Comparison of ENCODE assay signal across 7 cellular contexts in the genomic region with DNA sequence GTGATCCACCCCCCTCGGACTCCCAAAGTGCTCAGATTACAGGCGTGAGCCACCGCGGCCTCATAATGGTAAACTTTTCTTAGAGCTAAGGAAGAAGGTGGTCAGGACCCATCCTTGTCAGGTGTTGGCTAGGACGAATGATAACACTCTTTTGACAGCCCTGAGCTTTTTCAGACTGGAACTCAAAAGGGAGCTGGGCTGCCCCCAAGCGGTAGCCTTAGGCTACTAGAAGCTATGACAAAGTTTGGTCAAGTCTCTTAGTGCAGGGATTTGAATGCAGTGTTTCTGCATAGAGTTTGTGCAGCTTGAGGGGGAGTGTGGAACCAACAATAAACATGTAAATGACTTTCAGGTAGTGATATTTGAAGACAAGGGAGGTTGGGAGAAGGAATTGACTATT. TPM values are rescaled to one million over a fixed set of nuclear protein-coding genes. Genes with fewer than 3 reads are reported as not detected.
DNase-seq lines count a peak whose midpoint lies in the region; ATAC-seq and TF ChIP-seq lines count a peak whose summit lies in the region.

No MANE protein-coding gene starts in this region.

- no peak overlapping the region for H3K4me2 ChIP-seq in Karpas-422 (ENCODE audit: low read depth, low read length, poor library complexity, severe bottlenecking)

- no peak overlapping the region for H3K27ac ChIP-seq in Karpas-422 (ENCODE audit: low read length)

- H2AFZ ChIP-seq in Karpas-422 (ENCODE audit: low read length), result no peak overlapping the region

- H4K20me1 ChIP-seq in Karpas-422 (ENCODE audit: insufficient read depth, low read depth, low read length), result no peaks in the 10 kb centered on the region

- DNase-seq in G401 (ENCODE audit: low spot score), result peak; percentile 56
- DNase-seq in Karpas-422, result peak; percentile 82
- peak in 3 of 5 experiments; percentile 17 to 52 (median 19) for DNase-seq in T-helper 2 cell
- no peak for DNase-seq in chondrocyte (ENCODE audit: low spot score)
- no peak for DNase-seq in naive B cell
- no peak for DNase-seq in mesenteric fat pad (ENCODE audit: low spot score)

- H3K4me1 ChIP-seq in Karpas-422 (ENCODE audit: low read length), result peaks cover 5% of the 10 kb centered on the region

- H3K9me2 ChIP-seq in Karpas-422 (replicated peaks; ENCODE audit: insufficient read depth, low read length), result no peaks in the 10 kb centered on the region

- H3K4me3 Mint-ChIP-seq in chondrocyte (ENCODE audit: unreplicated experiment) (no peak overlapping the region), naive B cell (no peak overlapping the region)

- no peak overlapping the region for H3K27ac Mint-ChIP-seq in chondrocyte (ENCODE audit: unreplicated experiment)
- H3K27ac Mint-ChIP-seq in naive B cell, result peak overlapping the region in 1 of 6 donors; percentile 62

- ATAC-seq in naive B cell (ENCODE audit: low read depth in 2 of 2) (peak; percentile 31 to 46), HG02870 (IDR thresholded peaks at IDR 0.05; ENCODE audit: unreplicated experiment) (no peak)

- no peaks in the 10 kb centered on the region for H3K36me3 ChIP-seq in Karpas-422 (ENCODE audit: insufficient read depth, low read length)

- peaks cover 9% of the 10 kb centered on the region for H3K9me3 Mint-ChIP-seq in chondrocyte (ENCODE audit: low read depth)
- no peaks in the 10 kb centered on the region for H3K9me3 Mint-ChIP-seq in naive B cell

- no peak overlapping the region for H3K9ac ChIP-seq in Karpas-422 (ENCODE audit: low read length)

- H3K27me3 ChIP-seq in Karpas-422 (ENCODE audit: low read length), result no peaks in the 10 kb centered on the region

- in situ Hi-C loops in G401 (cut with HindIII; ENCODE audit: low sequenced_read_pairs), result no loop called here

- H3K4me3 ChIP-seq in Karpas-422 (ENCODE audit: low read length), result no peak overlapping the region

- peaks cover 9% of the 10 kb centered on the region for H3K4me1 Mint-ChIP-seq in chondrocyte (ENCODE audit: low read depth)
- H3K4me1 Mint-ChIP-seq in naive B cell, result peaks cover 0 to 11% (median 8%) of the 10 kb centered on the region in 3 donors

- H3K27me3 Mint-ChIP-seq in chondrocyte (ENCODE audit: low read depth) (no peaks in the 10 kb centered on the region), naive B cell (peaks cover 0 to 39% (median 5%) of the 10 kb centered on the region in 3 donors)

- no peaks in the 10 kb centered on the region for H3K79me2 ChIP-seq in Karpas-422 (ENCODE audit: low read length)

- no peaks in the 10 kb centered on the region for H3K9me3 ChIP-seq in Karpas-422 (ENCODE audit: low read length)

- H3K36me3 Mint-ChIP-seq in chondrocyte (ENCODE audit: low read depth) (no peaks in the 10 kb centered on the region), naive B cell (no peaks in the 10 kb centered on the region)

- peak; percentile 69 for TF ChIP-seq CTCF in chondrocyte (IDR thresholded peaks at IDR 0.05)

RNA-seq across cellular contexts. Expression of a gene that starts 11.8 kb away (rescaled TPM):
- 190 and 203 TPM in 2 replicates for total RNA-seq in G401 (2014; rRNA removed; shearing (Covaris generic))
- total RNA-seq in Karpas-422 (2014; rRNA removed; shearing (Covaris generic); ENCODE audit: low replicate concordance), result 115 and 158 TPM in 2 replicates
- total RNA-seq in chondrocyte, result 69.4 to 91.4 TPM (median 72.3 TPM) in 3 replicates
- polyA plus RNA-seq in naive B cell (ENCODE audit: low read depth in 6 of 6), result 100 to 1,000 TPM in 5 of 6 donors, 10 to 100 TPM in 1; 96.9 to 181 (median 116) TPM
- 77.7 TPM for total RNA-seq in mesenteric fat pad

RNA-seq across cellular contexts. Expression of a gene that starts 23.3 kb away (rescaled TPM):
- total RNA-seq in G401 (2014; rRNA removed; shearing (Covaris generic)), result 1.4 and 3.5 TPM in 2 replicates
- total RNA-seq in Karpas-422 (2014; rRNA removed; shearing (Covaris generic); ENCODE audit: low replicate concordance), result 0.40 and 0.89 TPM in 2 replicates
- total RNA-seq in chondrocyte (0.38 to 0.99 TPM (median 0.60 TPM) in 3 replicates), mesenteric fat pad (0.22 TPM)
- polyA plus RNA-seq in naive B cell (ENCODE audit: low read depth in 6 of 6), result under 1 TPM in 4 of 6 donors, not detected in 2; 0.31 to 0.57 (median 0.43) TPM

RNA-seq across cellular contexts. Expression of a gene that starts 23.5 kb away (rescaled TPM):
- 5.7 and 24.8 TPM in 2 replicates for total RNA-seq in G401 (2014; rRNA removed; shearing (Covaris generic))
- 15.7 and 25.0 TPM in 2 replicates for total RNA-seq in Karpas-422 (2014; rRNA removed; shearing (Covaris generic); ENCODE audit: low replicate concordance)
- 42.8 to 69.5 TPM (median 44.4 TPM) in 3 replicates for total RNA-seq in chondrocyte
- 10 to 100 TPM; 31.1 to 79.1 (median 50.3) TPM for polyA plus RNA-seq in naive B cell (ENCODE audit: low read depth in 6 of 6)
- total RNA-seq in mesenteric fat pad, result 50.6 TPM

Comparison
In these comparisons a context has a peak if more than half of its experiments do, and no peak if none do; other contexts are left out.
1. DNase-seq: peak in G401 (single experiment), Karpas-422 (single experiment) and T-helper 2 cell (3 of 5); none in chondrocyte (single experiment), naive B cell (single experiment) and mesenteric fat pad (single experiment).